28 cellular contexts compared by ENCODE assay signal in genomic region chr6:22184371-22184770, GRCh38.
"Had no signal": no experiment of that assay in that cellular context is flagged by ENCODE, and none has a peak within 500 bp of the region (broad histone marks: within the 10 kb centered on the region; RNA-seq: fewer than 3 reads in every experiment).

No MANE protein-coding gene starts in this region.

- H3K4me3 Mint-ChIP-seq: dendritic cell treated with granulocyte-macrophage colony-stimulating factor and Interleukin-4, amounts not matched to agents 40 ng/mL and 50 ng/mL, for 4 days; effector memory CD8-positive, alpha-beta T cell had no signal

- H3K27ac ChIP-seq: colonic mucosa, coronary artery, dorsolateral prefrontal cortex, epithelial cell of prostate, esophagus muscularis mucosa, esophagus squamous epithelium, foreskin keratinocyte, gastrocnemius medialis, gastroesophageal sphincter, heart left ventricle, heart right ventricle had no signal

- H3K9me3 ChIP-seq: colonic mucosa, gastrocnemius medialis had no signal

- H3K36me3 ChIP-seq: colonic mucosa, esophagus squamous epithelium, gastrocnemius medialis had no signal

- FAIRE-seq: colon, endometrium, endothelial cell of umbilical vein, frontal cortex had no signal

- H3K27ac Mint-ChIP-seq: dendritic cell treated with granulocyte-macrophage colony-stimulating factor and Interleukin-4, amounts not matched to agents 40 ng/mL and 50 ng/mL, for 4 days; effector memory CD8-positive, alpha-beta T cell had no signal

- ATAC-seq: effector memory CD8-positive, alpha-beta T cell; esophagus mucosa; foreskin keratinocyte; gastrocnemius medialis; gastroesophageal sphincter; heart left ventricle; heart right ventricle had no signal

- H3K27me3 Mint-ChIP-seq: dendritic cell treated with granulocyte-macrophage colony-stimulating factor and Interleukin-4, amounts not matched to agents 40 ng/mL and 50 ng/mL, for 4 days; effector memory CD8-positive, alpha-beta T cell had no signal

- H3K4me1 ChIP-seq: colonic mucosa, esophagus muscularis mucosa, esophagus squamous epithelium, foreskin keratinocyte, gastrocnemius medialis, gastroesophageal sphincter, heart left ventricle, heart right ventricle had no signal

- H3K4me3 ChIP-seq: colonic mucosa, coronary artery, dorsolateral prefrontal cortex, esophagus muscularis mucosa, esophagus squamous epithelium, gastrocnemius medialis, gastroesophageal sphincter, heart left ventricle, heart right ventricle had no signal

- DNase-seq: colonic mucosa; cortex of kidney; dermis blood vessel endothelial cell; dorsolateral prefrontal cortex; effector CD4-positive, alpha-beta T cell; effector CD8-positive, alpha-beta T cell; effector memory CD4-positive, alpha-beta T cell; effector memory CD8-positive, alpha-beta T cell; erythroblast; esophagus squamous epithelium; foreskin fibroblast; foreskin keratinocyte; foreskin melanocyte; gastrocnemius medialis; glutamatergic neuron; head of caudate nucleus; heart left ventricle; heart right ventricle had no signal

- H3K27me3 ChIP-seq: colonic mucosa, dorsolateral prefrontal cortex, esophagus muscularis mucosa, esophagus squamous epithelium, foreskin keratinocyte, gastrocnemius medialis, gastroesophageal sphincter, heart left ventricle, heart right ventricle had no signal
